ENCODE assay signal across 8 cellular contexts in genomic region chr1:204408602-204409001, GRCh38. TPM values are rescaled to one million over a fixed set of nuclear protein-coding genes. Genes with fewer than 3 reads are reported as not detected.
A peak's percentile ranks its signal among the peaks of the same experiment; 100 is the strongest.
DNase-seq lines count a peak whose midpoint lies in the region; ATAC-seq and TF ChIP-seq lines count a peak whose summit lies in the region.

No MANE protein-coding gene starts in this region.

- TF ChIP-seq CTCF in GM06990 (IDR thresholded peaks at IDR 0.05; ENCODE audit: insufficient read depth, low read length, poor library complexity, severe bottlenecking), result no peak
- TF ChIP-seq CTCF in SU-DHL-6 (IDR thresholded peaks at IDR 0.05; ENCODE audit: insufficient read depth, low read length, poor library complexity, severe bottlenecking), result no peak
- TF ChIP-seq CTCF in fibroblast of mammary gland (conservative IDR thresholded peaks at IDR 0.05; ENCODE audit: control insufficient read depth, insufficient read depth, low read depth, low read length), result no peak
- no peak for TF ChIP-seq CTCF in psoas muscle (IDR thresholded peaks at IDR 0.05)

- peak overlapping the region; percentile 95 for H3K9ac ChIP-seq in SU-DHL-6 (ENCODE audit: low read length)

- intact Hi-C loops in psoas muscle (cut with DNase I), result no loop called here

- H2AFZ ChIP-seq in SU-DHL-6 (ENCODE audit: low read depth, low read length, severe bottlenecking), result no peak overlapping the region

- no peaks in the 10 kb centered on the region for H3K9me2 ChIP-seq in SU-DHL-6 (replicated peaks; ENCODE audit: insufficient read depth, low read length)

- DNase-seq in GM06990 (ENCODE audit: extremely low read depth, insufficient read length), result no peak
- no peak for DNase-seq in fibroblast of mammary gland (ENCODE audit: low read depth)
- no peak for DNase-seq in psoas muscle
- DNase-seq in left lobe of liver (ENCODE audit: low spot score), result no peak
- no peak for DNase-seq in HuH-7.5 (ENCODE audit: low spot score)

- peaks cover 80% of the 10 kb centered on the region for H3K79me2 ChIP-seq in SU-DHL-6 (ENCODE audit: insufficient read depth, low read length)

- peaks cover 67% of the 10 kb centered on the region for H4K20me1 ChIP-seq in SU-DHL-6 (ENCODE audit: low read depth, low read length)

- H3K27ac ChIP-seq in SU-DHL-6 (ENCODE audit: low read depth, low read length) (no peak overlapping the region), psoas muscle (peak overlapping the region; percentile 98)

- H3K4me2 ChIP-seq in SU-DHL-6 (ENCODE audit: low read depth, low read length, poor library complexity, severe bottlenecking), result peak overlapping the region; percentile 88

- ATAC-seq in psoas muscle, result no peak
- no peak for ATAC-seq in left lobe of liver
- ATAC-seq in GM19397 (IDR thresholded peaks at IDR 0.05; ENCODE audit: unreplicated experiment), result no peak
- no peak for ATAC-seq in activated CD4-positive, CD25-positive, alpha-beta regulatory T cell treated with anti-CD3 and anti-CD28 coated beads, Interleukin-2, amount 50 U/mL, for 24 hours

- H3K27me3 ChIP-seq in GM06990 (replicated peaks; ENCODE audit: control insufficient read depth, insufficient read depth, low read length), result no peaks in the 10 kb centered on the region
- no peaks in the 10 kb centered on the region for H3K27me3 ChIP-seq in SU-DHL-6 (ENCODE audit: low read length)
- no peaks in the 10 kb centered on the region for H3K27me3 ChIP-seq in psoas muscle (ENCODE audit: insufficient read depth in 3 of 3, low read length in 2 of 3)

- peaks cover 33% of the 10 kb centered on the region for H3K4me1 ChIP-seq in psoas muscle

- H3K36me3 ChIP-seq in GM06990 (ENCODE audit: control insufficient read depth, insufficient read depth, low read length) (peaks cover 4% of the 10 kb centered on the region), SU-DHL-6 (ENCODE audit: low read length) (peaks cover 54% of the 10 kb centered on the region), psoas muscle (ENCODE audit: insufficient read depth in 1 of 2, low read depth in 1 of 2) (peaks cover 5 to 35% of the 10 kb centered on the region in 2 donors)

- peaks cover 18% of the 10 kb centered on the region; the same call in 1 of the 2 replicates for H3F3A ChIP-seq in SU-DHL-6 (ENCODE audit: insufficient read depth)

- H3K9me3 ChIP-seq in SU-DHL-6 (ENCODE audit: insufficient read depth, low read length) (no peaks in the 10 kb centered on the region), psoas muscle (no peaks in the 10 kb centered on the region)

- H3K4me3 ChIP-seq in GM06990 (replicated peaks; ENCODE audit: low read depth, low read length) (peak overlapping the region; percentile 97), SU-DHL-6 (ENCODE audit: insufficient read depth, low read length, poor library complexity, severe bottlenecking) (peak overlapping the region; percentile 92), fibroblast of mammary gland (ENCODE audit: control insufficient read depth, low read depth, low read length) (peak overlapping the region; percentile 94), psoas muscle (peak overlapping the region; percentile 93)

- WGBS in psoas muscle, 3 donors, result 3 to 18% (median 6%) methylated on average over 1 of the region's 1 CpG

RNA-seq across cellular contexts. Expression of gene PPP1R15B, which starts 3.0 kb away (rescaled TPM):
- total RNA-seq in psoas muscle (10 to 100 TPM; 15.5 to 35.2 (median 26.0) TPM), left lobe of liver (34.1 TPM)
- polyA plus RNA-seq in psoas muscle, result 10 to 100 TPM; 12.2 to 23.9 (median 12.9) TPM

RNA-seq across cellular contexts. Expression of gene PLEKHA6, which starts 48.9 kb away (rescaled TPM):
- 1 to 10 TPM; 1.5 to 7.1 (median 4.8) TPM for total RNA-seq in psoas muscle
- polyA plus RNA-seq in psoas muscle, result 1 to 10 TPM in 2 of 3 donors, under 1 TPM in 1; 0.92 to 1.7 (median 1.2) TPM
- 28.8 TPM for total RNA-seq in left lobe of liver
